Comparison of ENCODE assay signal across 24 cellular contexts in genomic region chr6:92559002-92559401, GRCh38.
A peak's percentile ranks its signal among the peaks of the same experiment; 100 is the strongest.
DNase-seq lines count a peak whose midpoint lies in the region; ATAC-seq and TF ChIP-seq lines count a peak whose summit lies in the region.
"Had no signal": no experiment of that assay in that cellular context is flagged by ENCODE, and none has a peak within 500 bp of the region (broad histone marks: within the 10 kb centered on the region; RNA-seq: fewer than 3 reads in every experiment).

No MANE protein-coding gene starts in this region.

- no peaks in the 10 kb centered on the region for H3F3A ChIP-seq in MM.1S (ENCODE audit: insufficient read depth, low read length)

- no peak overlapping the region for H4K91ac ChIP-seq in mesenchymal stem cell (ENCODE audit: low read length)

- H3K4me2 ChIP-seq in MM.1S (ENCODE audit: low read depth, low read length) (no peak overlapping the region), mesenchymal stem cell (ENCODE audit: low read length, poor library complexity, severe bottlenecking) (no peak overlapping the region), hepatocyte (no peak overlapping the region)

- no peak overlapping the region for H2AFZ ChIP-seq in MM.1S (ENCODE audit: low read length)
- H2AFZ ChIP-seq in mesenchymal stem cell (ENCODE audit: low read depth, low read length), result no peak overlapping the region
- H2AFZ ChIP-seq in hepatocyte, result no peak overlapping the region
- H2AFZ ChIP-seq: GM23248 had no signal

- H3K79me2 ChIP-seq in MM.1S (ENCODE audit: low read length) (no peaks in the 10 kb centered on the region), hepatocyte (no peaks in the 10 kb centered on the region)

- H3K4ac ChIP-seq in mesenchymal stem cell (ENCODE audit: low read depth in 1 of 2, low read length in 2 of 2), result no peak overlapping the region

- DNase-seq in NCI-H510A treated with DMSO at 0.1 percent for 48 hours (lab: John Stamatoyannopoulos, UW) (peak; percentile 23), NCI-H510A (lab: John Stamatoyannopoulos, UW) (no peak), MM.1S (peak; percentile 19), OCI-M1 (lab: John Stamatoyannopoulos, UW) (peak; percentile 65), mesenchymal stem cell (peak; percentile 51), hepatocyte (ENCODE audit: low spot score) (no peak)
- no peak for DNase-seq in CD8-positive, alpha-beta T cell
- DNase-seq: activated CD4-positive, alpha-beta T cell treated with anti-CD3 and anti-CD28 coated beads for 1 hour; activated CD8-positive, alpha-beta T cell treated with anti-CD3 and anti-CD28 coated beads, Interleukin-2, amount 10 ng/mL, durations not matched to agents 7 days and 5 days; activated gamma-delta T cell; Caco-2; DMS79; GM23248; NCI-H1436; NCI-H82; stimulated activated CD4-positive, alpha-beta T cell treated with anti-CD3 and anti-CD28 coated beads, Interleukin-2, amount 100 ng/mL, for 48 hours; upper lobe of left lung had no signal

- no peak overlapping the region for H2BK15ac ChIP-seq in mesenchymal stem cell (ENCODE audit: low read depth, poor library complexity, severe bottlenecking)

- H2BK12ac ChIP-seq in mesenchymal stem cell (ENCODE audit: low read length in 2 of 2), result no peak overlapping the region

- no peak for ATAC-seq in HG02970 (IDR thresholded peaks at IDR 0.05; ENCODE audit: low FRiP score, unreplicated experiment)
- no peak for ATAC-seq in CD8-positive, alpha-beta T cell
- ATAC-seq: activated CD8-positive, alpha-beta T cell treated with anti-CD3 and anti-CD28 coated beads, Interleukin-2, amount 10 ng/mL, durations not matched to agents 7 days and 5 days; Panc1; stimulated activated effector memory CD8-positive, alpha-beta T cell treated with anti-CD3 and anti-CD28 coated beads, Interleukin-12 subunit alpha, Interleukin-12 subunit beta, amount 100 ng/mL, for 72 hours had no signal

- POLR2A ChIA-PET in CD8-positive, alpha-beta T cell (lab: Charles Lee), result no interaction called here

- no peak overlapping the region for H2AK5ac ChIP-seq in mesenchymal stem cell (ENCODE audit: low read length, severe bottlenecking)

- H3K4me1 Mint-ChIP-seq in CD8-positive, alpha-beta T cell (ENCODE audit: low read depth), result no peaks in the 10 kb centered on the region
- H3K4me1 Mint-ChIP-seq: nephron; stimulated activated effector memory CD8-positive, alpha-beta T cell treated with anti-CD3 and anti-CD28 coated beads, Interleukin-12 subunit alpha, Interleukin-12 subunit beta, amount 100 ng/mL, for 72 hours had no signal

- H3K27ac Mint-ChIP-seq in CD8-positive, alpha-beta T cell, result no peak overlapping the region
- H3K27ac Mint-ChIP-seq: activated CD8-positive, alpha-beta T cell treated with anti-CD3 and anti-CD28 coated beads, Interleukin-2, amount 10 ng/mL, durations not matched to agents 7 days and 5 days; brain; nephron; stimulated activated effector memory CD8-positive, alpha-beta T cell treated with anti-CD3 and anti-CD28 coated beads, Interleukin-12 subunit alpha, Interleukin-12 subunit beta, amount 100 ng/mL, for 72 hours had no signal

- CTCF ChIA-PET in CD8-positive, alpha-beta T cell (lab: Charles Lee), result no interaction called here

- H4K20me1 ChIP-seq in MM.1S (ENCODE audit: insufficient read depth, low read length) (no peaks in the 10 kb centered on the region), hepatocyte (ENCODE audit: insufficient read depth, poor library complexity, severe bottlenecking) (no peaks in the 10 kb centered on the region)

- H2BK120ac ChIP-seq in mesenchymal stem cell (ENCODE audit: low read depth, low read length), result no peak overlapping the region

- H3K27me3 Mint-ChIP-seq in CD8-positive, alpha-beta T cell (ENCODE audit: low read depth), result no peaks in the 10 kb centered on the region
- H3K27me3 Mint-ChIP-seq: brain had no signal

- H3K9ac ChIP-seq in MM.1S (ENCODE audit: low read length) (no peak overlapping the region), mesenchymal stem cell (ENCODE audit: low read length) (no peak overlapping the region)
- H3K9ac ChIP-seq: GM23248 had no signal

- H3K4me3 ChIP-seq in MM.1S (ENCODE audit: low read length) (no peak overlapping the region), mesenchymal stem cell (ENCODE audit: insufficient read depth in 1 of 2, low read depth in 1 of 2, low read length in 2 of 2) (no peak overlapping the region), hepatocyte (no peak overlapping the region)
- H3K4me3 ChIP-seq in CD8-positive, alpha-beta T cell (ENCODE audit: low read depth, low read length), result no peak overlapping the region
- H3K4me3 ChIP-seq: GM23248, SJCRH30, upper lobe of left lung had no signal

- H3K9me3 ChIP-seq in MM.1S (replicated peaks; ENCODE audit: insufficient read depth, low read length), result no peaks in the 10 kb centered on the region
- no peaks in the 10 kb centered on the region for H3K9me3 ChIP-seq in mesenchymal stem cell (ENCODE audit: control insufficient read depth, low read length)
- no peaks in the 10 kb centered on the region for H3K9me3 ChIP-seq in hepatocyte (ENCODE audit: low read depth)
- H3K9me3 ChIP-seq in CD8-positive, alpha-beta T cell (ENCODE audit: low read length), result no peaks in the 10 kb centered on the region
- H3K9me3 ChIP-seq: Caco-2, SJCRH30, upper lobe of left lung had no signal

- intact Hi-C loops in CD8-positive, alpha-beta T cell (cut with DNase I, micrococcal nuclease), result no loop called here

- H2BK5ac ChIP-seq in mesenchymal stem cell (ENCODE audit: low read depth, low read length, poor library complexity, severe bottlenecking), result no peak overlapping the region

- WGBS in mesenchymal stem cell, result 100% methylated on average over 1 of the region's 2 CpGs
- WGBS in hepatocyte (ENCODE audit: low lambda C conversion rate, missing lambda C conversion rate), result 78% methylated on average over 2 of the region's 2 CpGs

- no peak overlapping the region for H3K14ac ChIP-seq in mesenchymal stem cell (ENCODE audit: low read length in 2 of 2)

- H3K18ac ChIP-seq in mesenchymal stem cell (ENCODE audit: low read depth in 1 of 2, low read length in 2 of 2), result no peak overlapping the region

- no peaks in the 10 kb centered on the region for H3K36me3 Mint-ChIP-seq in CD8-positive, alpha-beta T cell
- H3K36me3 Mint-ChIP-seq: brain; stimulated activated effector memory CD8-positive, alpha-beta T cell treated with anti-CD3 and anti-CD28 coated beads, Interleukin-12 subunit alpha, Interleukin-12 subunit beta, amount 100 ng/mL, for 72 hours had no signal

- no peaks in the 10 kb centered on the region for H3K9me2 ChIP-seq in MM.1S (replicated peaks; ENCODE audit: insufficient read depth, low read length)
- H3K9me2 ChIP-seq in hepatocyte (replicated peaks; ENCODE audit: insufficient read depth), result no peaks in the 10 kb centered on the region

- no peak overlapping the region for H3K27ac ChIP-seq in MM.1S (ENCODE audit: low read length)
- no peak overlapping the region for H3K27ac ChIP-seq in mesenchymal stem cell (ENCODE audit: low read length, poor library complexity, severe bottlenecking)
- H3K27ac ChIP-seq in hepatocyte, result no peak overlapping the region
- H3K27ac ChIP-seq in CD8-positive, alpha-beta T cell (ENCODE audit: low read depth, low read length), result no peak overlapping the region
- H3K27ac ChIP-seq: epithelial cell of prostate, GM23248, SJCRH30, upper lobe of left lung had no signal

- no peak overlapping the region for H3K23ac ChIP-seq in mesenchymal stem cell (ENCODE audit: low read length in 2 of 2)

- H3K27me3 ChIP-seq in MM.1S (replicated peaks; ENCODE audit: insufficient read depth, low read length), result no peaks in the 10 kb centered on the region
- H3K27me3 ChIP-seq in mesenchymal stem cell (ENCODE audit: control insufficient read depth in 1 of 2, insufficient read depth in 1 of 2, low read length in 2 of 2), result no peaks in the 10 kb centered on the region
- H3K27me3 ChIP-seq in hepatocyte, result no peaks in the 10 kb centered on the region
- H3K27me3 ChIP-seq in CD8-positive, alpha-beta T cell (ENCODE audit: insufficient read depth, low read length), result no peaks in the 10 kb centered on the region
- H3K27me3 ChIP-seq: SJCRH30, upper lobe of left lung had no signal

- no peak overlapping the region for H3K4me3 Mint-ChIP-seq in CD8-positive, alpha-beta T cell
- H3K4me3 Mint-ChIP-seq: activated CD8-positive, alpha-beta T cell treated with anti-CD3 and anti-CD28 coated beads, Interleukin-2, amount 10 ng/mL, durations not matched to agents 7 days and 5 days; brain; nephron; stimulated activated effector memory CD8-positive, alpha-beta T cell treated with anti-CD3 and anti-CD28 coated beads, Interleukin-12 subunit alpha, Interleukin-12 subunit beta, amount 100 ng/mL, for 72 hours had no signal

- H3K36me3 ChIP-seq in MM.1S (replicated peaks; ENCODE audit: insufficient read depth, low read length), result no peaks in the 10 kb centered on the region
- H3K36me3 ChIP-seq in mesenchymal stem cell (ENCODE audit: control insufficient read depth in 1 of 2, insufficient read depth in 2 of 2, low read depth in 1 of 2, low read length in 2 of 2), result no peaks in the 10 kb centered on the region
- no peaks in the 10 kb centered on the region for H3K36me3 ChIP-seq in hepatocyte (replicated peaks; ENCODE audit: insufficient read depth, low read depth)
- no peaks in the 10 kb centered on the region for H3K36me3 ChIP-seq in CD8-positive, alpha-beta T cell (ENCODE audit: insufficient read depth, low read length)
- H3K36me3 ChIP-seq: SJCRH30, upper lobe of left lung had no signal

- peaks cover 7% of the 10 kb centered on the region for H3K9me3 Mint-ChIP-seq in CD8-positive, alpha-beta T cell
- H3K9me3 Mint-ChIP-seq: brain, nephron had no signal

- H3K4me1 ChIP-seq in MM.1S (ENCODE audit: low read length) (0 out of 2 replicates have a peak, but pooled peaks cover 4% of the 10 kb centered on the region), mesenchymal stem cell (ENCODE audit: control insufficient read depth, insufficient read depth, low read depth, low read length) (no peaks in the 10 kb centered on the region), hepatocyte (ENCODE audit: insufficient read depth) (no peaks in the 10 kb centered on the region)
- H3K4me1 ChIP-seq in CD8-positive, alpha-beta T cell (ENCODE audit: insufficient read depth, low read length), result no peaks in the 10 kb centered on the region
- H3K4me1 ChIP-seq: Caco-2, upper lobe of left lung had no signal

- no peak overlapping the region for H4K8ac ChIP-seq in mesenchymal stem cell (ENCODE audit: low read length)

- TF ChIP-seq CTCF in MM.1S (IDR thresholded peaks at IDR 0.05; ENCODE audit: low read length) (no peak), hepatocyte (IDR thresholded peaks at IDR 0.05; ENCODE audit: poor library complexity) (no peak)
- no peak for TF ChIP-seq CTCF in CD8-positive, alpha-beta T cell (IDR thresholded peaks at IDR 0.05)

- no peaks in the 10 kb centered on the region for H3K79me1 ChIP-seq in mesenchymal stem cell (replicated peaks; ENCODE audit: low read length, poor library complexity, severe bottlenecking)

Comparison
In these comparisons a context has a peak if more than half of its experiments do, and no peak if none do; other contexts are left out.
1. DNase-seq: peak in NCI-H510A treated with DMSO at 0.1 percent for 48 hours (single experiment), MM.1S (single experiment), OCI-M1 (single experiment) and mesenchymal stem cell (single experiment); none in NCI-H510A (single experiment), hepatocyte (single experiment) and CD8-positive, alpha-beta T cell (0 of 7).